ENCODE assay signal across 19 cellular contexts in the genomic region with DNA sequence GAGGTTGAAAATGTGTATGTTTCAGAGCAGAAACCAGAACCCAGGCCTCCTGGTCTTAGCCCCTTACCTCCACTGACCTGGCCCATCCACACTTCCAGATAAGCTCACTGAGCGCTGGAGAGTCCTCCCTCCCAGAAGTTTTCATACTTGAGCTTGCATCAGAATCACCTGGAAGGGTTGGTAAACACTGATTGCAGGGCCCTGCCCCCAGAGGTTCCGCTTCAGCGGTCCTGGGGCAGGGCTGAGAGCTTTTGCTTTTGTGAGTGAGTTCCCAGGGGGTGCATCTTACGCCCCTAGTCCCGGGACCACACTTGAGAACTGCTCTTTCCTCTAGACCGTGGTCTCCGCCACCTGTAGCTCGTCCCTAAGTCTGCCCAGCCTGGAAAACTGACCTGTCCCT. TPM values are rescaled to one million over a fixed set of nuclear protein-coding genes. Genes with fewer than 3 reads are reported as not detected.
DNase-seq lines count a peak whose midpoint lies in the region; ATAC-seq, FAIRE-seq and TF ChIP-seq lines count a peak whose summit lies in the region.
"Had no signal": no experiment of that assay in that cellular context is flagged by ENCODE, and none has a peak within 500 bp of the region (broad histone marks: within the 10 kb centered on the region; RNA-seq: fewer than 3 reads in every experiment).

No MANE protein-coding gene starts in this region.

- H3K9me3 ChIP-seq in K562 (replicated peaks; ENCODE audit: control insufficient read depth, insufficient read depth, low read depth, low read length), result no peaks in the 10 kb centered on the region
- H3K9me3 ChIP-seq in lower lobe of right lung, result no peaks in the 10 kb centered on the region
- H3K9me3 ChIP-seq in tibial nerve, result no peaks in the 10 kb centered on the region
- H3K9me3 ChIP-seq in psoas muscle, result no peaks in the 10 kb centered on the region
- H3K9me3 ChIP-seq: MG63 had no signal

- H3K27me3 ChIP-seq in GM23338 (ENCODE audit: insufficient read depth) (no peaks in the 10 kb centered on the region), K562 (ENCODE audit: control insufficient read depth in 2 of 2, insufficient read depth in 2 of 2, low read length in 2 of 2) (no peaks in the 10 kb centered on the region), lower lobe of right lung (ENCODE audit: low read depth) (no peaks in the 10 kb centered on the region), tibial nerve (no peaks in the 10 kb centered on the region), psoas muscle (ENCODE audit: insufficient read depth in 3 of 3, low read length in 2 of 3) (no peaks in the 10 kb centered on the region)
- H3K27me3 ChIP-seq: MG63 had no signal

- H3K9ac ChIP-seq in K562 (ENCODE audit: insufficient read depth in 1 of 2, low read depth in 2 of 2, low read length in 2 of 2), result no peak overlapping the region

- no peak for FAIRE-seq in K562 (lab: Jason Lieb, UNC)
- FAIRE-seq: G401.6, GM18507 had no signal

- no TSS peak for BruUV-seq in K562 (replicated peaks; lab: Mats Ljungman, UMichigan)

- TF ChIP-seq CTCF in GM23338 (conservative IDR thresholded peaks at IDR 0.05; ENCODE audit: low read depth in 2 of 2), result no peak
- TF ChIP-seq CTCF in K562 (IDR thresholded peaks at IDR 0.05 in 2 of 3, conservative IDR thresholded peaks at IDR 0.05 in 1 of 3; ENCODE audit: insufficient read depth in 2 of 3, low read depth in 1 of 3, low read length in 3 of 3), result no peak
- TF ChIP-seq CTCF in lower lobe of right lung (IDR thresholded peaks at IDR 0.05), result no peak
- no peak for TF ChIP-seq CTCF in tibial nerve (IDR thresholded peaks at IDR 0.05)
- TF ChIP-seq CTCF in psoas muscle (IDR thresholded peaks at IDR 0.05), result no peak

- no peak overlapping the region for H3K4me3 Mint-ChIP-seq in GM23338
- H3K4me3 Mint-ChIP-seq: HFFc6 had no signal

- no peak for TF ChIP-seq RAD21 in K562 (CRISPR knock-in tag; conservative IDR thresholded peaks at IDR 0.05 in 1 of 2, IDR thresholded peaks at IDR 0.05 in 1 of 2)

- no peak for TF ChIP-seq POLR2A in K562 (conservative IDR thresholded peaks at IDR 0.05)
- TF ChIP-seq POLR2A in tibial nerve (IDR thresholded peaks at IDR 0.05), result no peak

- ATAC-seq in GM23338 (peak; percentile 19; the same call in 1 of the 3 replicates), K562 (peak; percentile 34), lower lobe of right lung (peak; percentile 40 to 51), HG02763 (IDR thresholded peaks at IDR 0.05; ENCODE audit: unreplicated experiment) (no peak), psoas muscle (no peak)

- H4K20me1 ChIP-seq in GM23338 (replicated peaks; ENCODE audit: insufficient read depth), result no peaks in the 10 kb centered on the region
- H4K20me1 ChIP-seq in K562 (replicated peaks; ENCODE audit: control insufficient read depth, insufficient read depth, low read length), result no peaks in the 10 kb centered on the region

- H3K27ac ChIP-seq in GM23338 (ENCODE audit: low read depth) (no peak overlapping the region), K562 (ENCODE audit: extremely low read depth, low read depth, low read length) (no peak overlapping the region), lower lobe of right lung (no peak overlapping the region), tibial nerve (peak overlapping the region; percentile 61 to 95 (median 82)), psoas muscle (no peak overlapping the region)

- H3K4me3 ChIP-seq in GM23338 (no peak overlapping the region), K562 (no peak overlapping the region), lower lobe of right lung (no peak overlapping the region), tibial nerve (no peak overlapping the region), psoas muscle (no peak overlapping the region)
- H3K4me3 ChIP-seq: MG63 had no signal

- no peaks in the 10 kb centered on the region for H3K9me1 ChIP-seq in K562 (ENCODE audit: control insufficient read depth, insufficient read depth, low read length)

- WGBS in K562 (ENCODE audit: insufficient coverage, low coverage, missing lambda C conversion rate), result 55% methylated on average over 7 of the region's 8 CpGs
- WGBS in tibial nerve, 2 donors, result 84 to 100% methylated on average over 1 to 8 of the region's 8 CpGs
- WGBS in psoas muscle, 3 donors, result 86 to 95% (median 94%) methylated on average over 8 of the region's 8 CpGs

- TF ChIP-seq EP300 in K562 (IDR thresholded peaks at IDR 0.05; ENCODE audit: low read length) (no peak), tibial nerve (IDR thresholded peaks at IDR 0.05) (no peak)

- no peak for DNase-seq in GM23338 (ENCODE audit: low spot score)
- DNase-seq in K562 (ENCODE audit: extremely low read depth in 1 of 4, low spot score in 3 of 4), result no peak
- no peak for DNase-seq in lower lobe of right lung
- DNase-seq in tibial nerve (ENCODE audit: low spot score in 2 of 2), result no peak
- no peak for DNase-seq in psoas muscle
- no peak for DNase-seq in iPS-NIHi7 (ENCODE audit: extremely low spot score)
- DNase-seq: DND-41, HFFc6, Karpas-422, MG63, NCI-H1092 treated with DMSO at 0.1 percent for 48 hours, NCI-H1694, NCI-H2107, RPMI8226, SIG-M5 had no signal

- no peaks in the 10 kb centered on the region for H3F3A ChIP-seq in GM23338 (replicated peaks; ENCODE audit: low read depth)

- H3K79me2 ChIP-seq in GM23338 (replicated peaks; ENCODE audit: insufficient read depth) (no peaks in the 10 kb centered on the region), K562 (ENCODE audit: control insufficient read depth, insufficient read depth, low read length) (no peaks in the 10 kb centered on the region)

- H3K27ac Mint-ChIP-seq in GM23338, result no peak overlapping the region
- H3K27ac Mint-ChIP-seq: HFFc6 had no signal

- no peaks in the 10 kb centered on the region for H3K9me3 Mint-ChIP-seq in GM23338
- H3K9me3 Mint-ChIP-seq: HFFc6 had no signal

- H3K4me1 ChIP-seq in GM23338 (ENCODE audit: insufficient read depth) (no peaks in the 10 kb centered on the region), K562 (replicated peaks in 1 of 2; ENCODE audit: control insufficient read depth in 2 of 2, insufficient read depth in 2 of 2, low read length in 2 of 2) (peaks cover 7 to 26% of the 10 kb centered on the region in 2 experiments), lower lobe of right lung (peaks cover 21% of the 10 kb centered on the region), tibial nerve (peaks cover 0 to 42% (median 21%) of the 10 kb centered on the region in 4 donors), psoas muscle (peaks cover 13% of the 10 kb centered on the region)

- H3K4me2 ChIP-seq in GM23338 (no peak overlapping the region), K562 (ENCODE audit: insufficient read depth, low read length) (no peak overlapping the region)

- POLR2A ChIA-PET in K562 (lab: Yijun Ruan, JAX), result interaction anchor here (0.5 to 1.5 kb wide), 4 partner anchors 11 to 36 kb away, joined by 3 to 4 read pairs (median 4); no protein-coding TSS in a partner anchor

- intact Hi-C loops in K562 (cut with micrococcal nuclease), result no loop called here
- intact Hi-C loops in lower lobe of right lung (cut with DNase I), result no loop called here
- intact Hi-C loops in psoas muscle (cut with DNase I), result no loop called here

- no peak overlapping the region for H2AFZ ChIP-seq in GM23338
- no peak overlapping the region for H2AFZ ChIP-seq in K562 (ENCODE audit: low read depth, low read length)

- peaks cover 2% of the 10 kb centered on the region for H3K27me3 Mint-ChIP-seq in GM23338 (ENCODE audit: insufficient read depth, low read depth, poor library complexity)

- H3K36me3 Mint-ChIP-seq in GM23338 (ENCODE audit: low read depth), result no peaks in the 10 kb centered on the region

- H3K4me1 Mint-ChIP-seq in GM23338, result peaks cover 5% of the 10 kb centered on the region

- H3K36me3 ChIP-seq in GM23338 (ENCODE audit: insufficient read depth), result no peaks in the 10 kb centered on the region
- H3K36me3 ChIP-seq in K562 (ENCODE audit: control insufficient read depth, insufficient read depth, low read length), result no peaks in the 10 kb centered on the region
- H3K36me3 ChIP-seq in lower lobe of right lung, result peaks cover 5% of the 10 kb centered on the region
- H3K36me3 ChIP-seq in tibial nerve, result peaks cover 0 to 42% (median 0%) of the 10 kb centered on the region in 3 donors
- H3K36me3 ChIP-seq in psoas muscle (ENCODE audit: insufficient read depth in 1 of 2, low read depth in 1 of 2), result peaks cover 0 to 37% of the 10 kb centered on the region in 2 donors
- H3K36me3 ChIP-seq: MG63 had no signal

- H3K9me2 ChIP-seq in GM23338 (ENCODE audit: insufficient read depth), result no peaks in the 10 kb centered on the region

- in situ Hi-C loops in K562 (cut with MboI), result no loop called here

- CTCF ChIA-PET in K562 (lab: Yijun Ruan, JAX; ENCODE audit: low intra/inter-chr PET ratio), result no interaction called here

RNA-seq across cellular contexts. Expression of a gene that starts 20.6 kb away (rescaled TPM):
- 3.9 and 5.2 TPM in 2 replicates for total RNA-seq in GM23338 (2014; rRNA removed; shearing (Covaris generic))
- polyA plus RNA-seq in GM23338 (2016; fragmentation: Nextera tagmentation; extraction: Ambion mirVana), result 1.4 and 2.1 TPM in 2 replicates
- total RNA-seq in K562 (2011; cell fraction: chromatin; rRNA removed; ENCODE audit: low replicate concordance), result 5.2 and 11.9 TPM in 2 replicates
- total RNA-seq in K562 (2011; cell fraction: nucleolus; rRNA removed), result 8.2 and 10.0 TPM in 2 replicates
- 4.3 and 5.9 TPM in 2 replicates for total RNA-seq in K562 (2011; cell fraction: nucleoplasm; rRNA removed)
- total RNA-seq in K562 (2014; rRNA removed), result 1.1 and 1.8 TPM in 2 replicates
- 0.57 and 0.76 TPM in 2 replicates for total RNA-seq in K562 (2014; rRNA removed; fragmentation: Illumina TruSeq; extraction: Trizol)
- 0.91 and 1.2 TPM in 2 replicates for total RNA-seq in K562 (2015; rRNA removed; fragmentation: Illumina TruSeq; extraction: Trizol)
- total RNA-seq in K562 (2021), result 1.1 and 1.6 TPM in 2 replicates
- polyA plus RNA-seq in K562 (2011; rRNA removed), result 2.0 and 5.3 TPM in 2 replicates
- polyA plus RNA-seq in K562 (2011; cell fraction: cytosol; rRNA removed), result 4.0 and 5.6 TPM in 2 replicates
- 13.5 and 14.4 TPM in 2 replicates for polyA plus RNA-seq in K562 (2011; cell fraction: nucleus; rRNA removed)
- 1.1 and 2.9 TPM in 2 replicates for polyA plus RNA-seq in K562 (2012)
- polyA plus RNA-seq in K562 (2014; fragmentation: Illumina TruSeq; extraction: Trizol), result 1.1 and 1.2 TPM in 2 replicates
- polyA plus RNA-seq in K562 (2014; fragmentation: Nextera tagmentation; extraction: Ambion mirVana), result under 1 TPM; 0.03 to 0.10 TPM
- polyA plus RNA-seq in K562 (2014; rRNA removed), result 0.86 and 2.0 TPM in 2 replicates
- 1.8 and 2.1 TPM in 2 replicates for polyA minus RNA-seq in K562 (2011; rRNA and poly(A)+ RNA removed)
- 2.7 and 3.7 TPM in 2 replicates for polyA minus RNA-seq in K562 (2011; cell fraction: cytosol; rRNA and poly(A)+ RNA removed)
- polyA minus RNA-seq in K562 (2011; cell fraction: nucleus; rRNA and poly(A)+ RNA removed), result 3.0 and 7.2 TPM in 2 replicates
- 7.7 TPM for total RNA-seq in lower lobe of right lung
- total RNA-seq in tibial nerve, result 10 to 100 TPM; 22.6 to 37.2 (median 26.4) TPM
- total RNA-seq in psoas muscle, result 10 to 100 TPM in 1 of 4 donors, 1 to 10 TPM in 3; 5.1 to 16.4 (median 7.7) TPM
- polyA plus RNA-seq in psoas muscle, result 1 to 10 TPM in 2 of 3 donors, under 1 TPM in 1; 0.89 to 5.1 (median 2.9) TPM

RNA-seq across cellular contexts. Expression of a gene that starts 30.5 kb away (rescaled TPM):
- 231 and 286 TPM in 2 replicates for total RNA-seq in GM23338 (2014; rRNA removed; shearing (Covaris generic))
- polyA plus RNA-seq in GM23338 (2016; fragmentation: Nextera tagmentation; extraction: Ambion mirVana) (5,312 and 5,616 TPM in 2 replicates), K562 (2011; rRNA removed) (1,194 and 1,318 TPM in 2 replicates), K562 (2014; fragmentation: Illumina TruSeq; extraction: Trizol) (1,709 and 2,292 TPM in 2 replicates), K562 (2014; fragmentation: Nextera tagmentation; extraction: Ambion mirVana) (1,000 to 10,000 TPM; 1,939 to 2,988 TPM), K562 (2014; rRNA removed) (1,879 and 3,414 TPM in 2 replicates), psoas muscle (1,000 to 10,000 TPM; 1,779 to 1,956 (median 1,791) TPM)
- total RNA-seq in K562 (2011; cell fraction: chromatin; rRNA removed; ENCODE audit: low replicate concordance), result 240 and 244 TPM in 2 replicates
- 381 and 382 TPM in 2 replicates for total RNA-seq in K562 (2011; cell fraction: nucleolus; rRNA removed)
- total RNA-seq in K562 (2011; cell fraction: nucleoplasm; rRNA removed), result 661 and 1,150 TPM in 2 replicates
- total RNA-seq in K562 (2014; rRNA removed) (2,881 and 3,864 TPM in 2 replicates), K562 (2014; rRNA removed; fragmentation: Illumina TruSeq; extraction: Trizol) (1,940 and 1,970 TPM in 2 replicates), K562 (2015; rRNA removed; fragmentation: Illumina TruSeq; extraction: Trizol) (2,305 and 2,457 TPM in 2 replicates), K562 (2021) (1,177 and 1,224 TPM in 2 replicates), lower lobe of right lung (701 TPM), tibial nerve (100 to 1,000 TPM; 284 to 366 (median 363) TPM), psoas muscle (1,000 to 10,000 TPM; 1,032 to 1,360 (median 1,076) TPM)
- 365 and 561 TPM in 2 replicates for polyA plus RNA-seq in K562 (2011; cell fraction: cytosol; rRNA removed)
- 725 and 1,254 TPM in 2 replicates for polyA plus RNA-seq in K562 (2011; cell fraction: nucleus; rRNA removed)
- 2,337 and 4,545 TPM in 2 replicates for polyA plus RNA-seq in K562 (2012)
- 3,511 and 3,761 TPM in 2 replicates for polyA minus RNA-seq in K562 (2011; rRNA and poly(A)+ RNA removed)
- polyA minus RNA-seq in K562 (2011; cell fraction: cytosol; rRNA and poly(A)+ RNA removed), result 663 and 692 TPM in 2 replicates
- 149 and 306 TPM in 2 replicates for polyA minus RNA-seq in K562 (2011; cell fraction: nucleus; rRNA and poly(A)+ RNA removed)

RNA-seq across cellular contexts. Expression of a gene that starts 40.1 kb away (rescaled TPM):
- total RNA-seq in GM23338 (2014; rRNA removed; shearing (Covaris generic)), result not detected in 2 replicates
- polyA plus RNA-seq in GM23338 (2016; fragmentation: Nextera tagmentation; extraction: Ambion mirVana) (0.21 TPM in 1 of 2 replicates, not detected in the other), K562 (2011; rRNA removed) (not detected in 2 replicates), K562 (2014; fragmentation: Illumina TruSeq; extraction: Trizol) (not detected in 2 replicates), K562 (2014; fragmentation: Nextera tagmentation; extraction: Ambion mirVana) (not detected), K562 (2014; rRNA removed) (not detected in 2 replicates), psoas muscle (not detected)
- not detected in 2 replicates for total RNA-seq in K562 (2011; cell fraction: chromatin; rRNA removed; ENCODE audit: low replicate concordance)
- total RNA-seq in K562 (2011; cell fraction: nucleolus; rRNA removed), result not detected in 2 replicates
- not detected in 2 replicates for total RNA-seq in K562 (2011; cell fraction: nucleoplasm; rRNA removed)
- total RNA-seq in K562 (2014; rRNA removed) (not detected in 2 replicates), K562 (2014; rRNA removed; fragmentation: Illumina TruSeq; extraction: Trizol) (not detected in 2 replicates), K562 (2015; rRNA removed; fragmentation: Illumina TruSeq; extraction: Trizol) (not detected in 2 replicates), K562 (2021) (not detected in 2 replicates), lower lobe of right lung (6.2 TPM), tibial nerve (under 1 TPM in 1 of 4 donors, not detected in 3; 0.60 TPM), psoas muscle (not detected)
- polyA plus RNA-seq in K562 (2011; cell fraction: cytosol; rRNA removed), result not detected in 2 replicates
- not detected in 2 replicates for polyA plus RNA-seq in K562 (2011; cell fraction: nucleus; rRNA removed)
- not detected in 2 replicates for polyA plus RNA-seq in K562 (2012)
- polyA minus RNA-seq in K562 (2011; rRNA and poly(A)+ RNA removed), result not detected in 2 replicates
- not detected in 2 replicates for polyA minus RNA-seq in K562 (2011; cell fraction: cytosol; rRNA and poly(A)+ RNA removed)
- polyA minus RNA-seq in K562 (2011; cell fraction: nucleus; rRNA and poly(A)+ RNA removed), result not detected in 2 replicates
- total RNA-seq: HFFc6 had no signal
- polyA plus RNA-seq: BJ had no signal

Comparison
In these comparisons a context has a peak if more than half of its experiments do, and no peak if none do; other contexts are left out.
1. ATAC-seq: peak in GM23338 (single experiment), K562 (single experiment) and lower lobe of right lung (2 of 2); none in HG02763 (single experiment) and psoas muscle (0 of 4).
2. H3K27ac ChIP-seq: peak in tibial nerve (4 of 4); none in GM23338 (single experiment), K562 (single experiment), lower lobe of right lung (single experiment) and psoas muscle (single experiment).